ENCODE assay signal across 22 cellular contexts in genomic region chr3:132360717-132361116, GRCh38. TPM values are rescaled to one million over a fixed set of nuclear protein-coding genes. Genes with fewer than 3 reads are reported as not detected.
A peak's percentile ranks its signal among the peaks of the same experiment; 100 is the strongest.
DNase-seq lines count a peak whose midpoint lies in the region; ATAC-seq, FAIRE-seq and TF ChIP-seq lines count a peak whose summit lies in the region.
"Had no signal": no experiment of that assay in that cellular context is flagged by ENCODE, and none has a peak within 500 bp of the region (broad histone marks: within the 10 kb centered on the region; RNA-seq: fewer than 3 reads in every experiment).

No MANE protein-coding gene starts in this region.

- H4K20me1 ChIP-seq in HepG2 (ENCODE audit: insufficient read depth, low read length), result no peaks in the 10 kb centered on the region
- H4K20me1 ChIP-seq: BLaER1 had no signal

- FAIRE-seq in HepG2 (lab: Jason Lieb, UNC), result no peak
- no peak for FAIRE-seq in urothelium cell line (lab: Jason Lieb, UNC)
- FAIRE-seq: A204.1, G401.6, GM12878, H54 had no signal

- TF ChIP-seq POLR2A in HepG2 (IDR thresholded peaks at IDR 0.05; ENCODE audit: insufficient read depth in 1 of 2, low read depth in 2 of 2, low read length in 2 of 2) (no peak), right lobe of liver (IDR thresholded peaks at IDR 0.05) (no peak)

- H3K27me3 ChIP-seq in HepG2 (ENCODE audit: control insufficient read depth in 1 of 2, insufficient read depth in 2 of 2, low read length in 2 of 2), result no peaks in the 10 kb centered on the region; a peak in 1 of 5 replicates
- H3K27me3 ChIP-seq in right lobe of liver, result no peaks in the 10 kb centered on the region
- H3K27me3 ChIP-seq: BLaER1 had no signal

- H3K36me3 ChIP-seq in HepG2 (replicated peaks in 1 of 2; ENCODE audit: control insufficient read depth in 1 of 2, insufficient read depth in 2 of 2, low read length in 2 of 2) (no peaks in the 10 kb centered on the region), right lobe of liver (no peaks in the 10 kb centered on the region), urinary bladder (ENCODE audit: insufficient read depth) (no peaks in the 10 kb centered on the region)
- H3K36me3 ChIP-seq: BLaER1, HAP-1 had no signal

- TF ChIP-seq EP300 in HepG2 (IDR thresholded peaks at IDR 0.05; ENCODE audit: low read depth in 2 of 2, low read length in 2 of 2) (no peak), HepG2 (CRISPR knock-in tag; IDR thresholded peaks at IDR 0.05; ENCODE audit: borderline replicate concordance) (no peak)

- DNase-seq in HepG2 (ENCODE audit: low spot score) (no peak), right lobe of liver (no peak), left colon (no peak), mucosa of gallbladder (ENCODE audit: low spot score) (peak; percentile 23), urothelium cell line (ENCODE audit: low spot score) (no peak)
- DNase-seq: Caco-2; CD4-positive, CD25-positive, alpha-beta regulatory T cell; CD8-positive, alpha-beta T cell; DMS153; DND-41; GOT3 had no signal

- H3K9me3 ChIP-seq in HepG2 (ENCODE audit: low read length) (no peaks in the 10 kb centered on the region), right lobe of liver (no peaks in the 10 kb centered on the region)
- H3K9me3 ChIP-seq: BLaER1, Caco-2, HAP-1 had no signal

- H3K9ac ChIP-seq in HepG2 (ENCODE audit: insufficient read depth, low read depth, low read length), result no peak overlapping the region
- H3K9ac ChIP-seq: BLaER1 had no signal

- TF ChIP-seq RAD21 in HepG2 (CRISPR knock-in tag; IDR thresholded peaks at IDR 0.05), result no peak

- peak; percentile 35; the same call in 2 of the 3 replicates for ATAC-seq in HepG2
- ATAC-seq in right lobe of liver, result no peak
- peak; percentile 86 for ATAC-seq in left colon
- no peak for ATAC-seq in GM21515 (IDR thresholded peaks at IDR 0.05; ENCODE audit: unreplicated experiment)
- no peak for ATAC-seq in HG02981 (IDR thresholded peaks at IDR 0.05; ENCODE audit: unreplicated experiment)
- ATAC-seq: CD8-positive, alpha-beta T cell; GM12878 had no signal

- intact Hi-C loops in HepG2 (cut with micrococcal nuclease; ENCODE audit: unreplicated experiment) (no loop called here), right lobe of liver (cut with DNase I) (no loop called here), left colon (cut with DNase I, micrococcal nuclease) (no loop called here)

- BruUV-seq in HepG2 (replicated peaks; lab: Mats Ljungman, UMichigan), result no TSS peak

- no peaks in the 10 kb centered on the region for H3K79me2 ChIP-seq in HepG2 (ENCODE audit: insufficient read depth, low read length)

- 0% methylated on average over 1 of the region's 1 CpG for WGBS in HepG2 (ENCODE audit: low lambda C conversion rate)
- 58% methylated on average over 1 of the region's 1 CpG for WGBS in right lobe of liver (ENCODE audit: insufficient coverage, low coverage, low lambda C conversion rate, missing lambda C conversion rate)
- WGBS in urinary bladder, result 81% methylated on average over 1 of the region's 1 CpG

- POLR2A ChIA-PET in HepG2 (lab: Yijun Ruan, JAX), result no interaction called here

- no peak overlapping the region for H3K4me2 ChIP-seq in HepG2 (ENCODE audit: low read depth, low read length)

- H3K27ac ChIP-seq in HepG2 (ENCODE audit: extremely low read length, insufficient read depth, low read length), result no peak overlapping the region
- no peak overlapping the region for H3K27ac ChIP-seq in right lobe of liver
- peak overlapping the region; percentile 28 for H3K27ac ChIP-seq in urinary bladder (ENCODE audit: low read depth)
- H3K27ac ChIP-seq: 22Rv1, BLaER1, C4-2B had no signal

- H3K4me1 ChIP-seq in HepG2 (ENCODE audit: insufficient read depth, low read length) (no peaks in the 10 kb centered on the region), right lobe of liver (no peaks in the 10 kb centered on the region), urinary bladder (ENCODE audit: insufficient read depth) (no peaks in the 10 kb centered on the region)
- H3K4me1 ChIP-seq: HAP-1 had no signal

- H3K4me3 ChIP-seq in HepG2 (replicated peaks in 1 of 3; ENCODE audit: insufficient read depth in 1 of 3, low read depth in 2 of 3, low read length in 3 of 3) (no peak overlapping the region), right lobe of liver (no peak overlapping the region), urinary bladder (ENCODE audit: low read depth, low read length) (no peak overlapping the region)
- H3K4me3 ChIP-seq: BLaER1, GM12878, HAP-1 had no signal

- CTCF ChIA-PET in HepG2 (lab: Yijun Ruan, JAX; ENCODE audit: low intra/inter-chr PET ratio, low total read pairs), result no interaction called here

- no peak overlapping the region for H2AFZ ChIP-seq in HepG2 (ENCODE audit: low read length)

- in situ Hi-C loops in HepG2 (cut with HindIII; ENCODE audit: extremely low pct_ligation_motif_present, low pct_unique_long_range_greater_than_20kb), result no loop called here

- TF ChIP-seq CTCF in HepG2 (CRISPR knock-in tag; IDR thresholded peaks at IDR 0.05), result no peak
- TF ChIP-seq CTCF in right lobe of liver (IDR thresholded peaks at IDR 0.05), result no peak

TF ChIP-seq in HepG2, 621 proteins besides CTCF, POLR2A, EP300 and RAD21 (continues in another document):
- TF ChIP-seq MXD1 (CRISPR knock-in tag; IDR thresholded peaks at IDR 0.05) (no peak), CHD2 (IDR thresholded peaks at IDR 0.05; ENCODE audit: low read depth, low read length) (no peak)

RNA-seq across cellular contexts. Expression of gene ACP3, which starts 43.5 kb away (rescaled TPM):
- not detected in 2 replicates for total RNA-seq in HepG2 (2016; rRNA removed; fragmentation: Illumina TruSeq; extraction: Trizol)
- not detected in 2 replicates for total RNA-seq in HepG2 (2016; cell fraction: cytosol; rRNA removed; fragmentation: Illumina TruSeq; extraction: Trizol; ENCODE audit: low read depth)
- total RNA-seq in HepG2 (2016; cell fraction: insoluble cytoplasmic fraction; rRNA removed; fragmentation: Illumina TruSeq; extraction: Trizol), result not detected in 2 replicates
- total RNA-seq in HepG2 (2016; cell fraction: membrane; rRNA removed; fragmentation: Illumina TruSeq; extraction: Trizol), result not detected in 2 replicates
- not detected in 2 replicates for total RNA-seq in HepG2 (2016; cell fraction: nucleus; rRNA removed; fragmentation: Illumina TruSeq; extraction: Trizol)
- polyA plus RNA-seq in HepG2 (2011; rRNA removed), result not detected in 2 replicates
- polyA plus RNA-seq in HepG2 (2011; cell fraction: cytosol; rRNA removed), result not detected in 2 replicates
- not detected in 2 replicates for polyA plus RNA-seq in HepG2 (2011; cell fraction: nucleus; rRNA removed)
- not detected in 2 replicates for polyA plus RNA-seq in HepG2 (2012)
- polyA plus RNA-seq in HepG2 (2016; cell fraction: cytosol; fragmentation: Illumina TruSeq; extraction: Trizol; ENCODE audit: low read depth), result not detected in 2 replicates
- polyA plus RNA-seq in HepG2 (2016; cell fraction: insoluble cytoplasmic fraction; fragmentation: Illumina TruSeq; extraction: Trizol; ENCODE audit: low read depth), result not detected in 2 replicates
- not detected in 2 replicates for polyA plus RNA-seq in HepG2 (2016; cell fraction: membrane; fragmentation: Illumina TruSeq; extraction: Trizol; ENCODE audit: low read depth)
- polyA plus RNA-seq in HepG2 (2016; cell fraction: nucleus; fragmentation: Illumina TruSeq; extraction: Trizol; ENCODE audit: insufficient read depth, low read depth), result not detected in 2 replicates
- polyA minus RNA-seq in HepG2 (2011; rRNA and poly(A)+ RNA removed; ENCODE audit: low replicate concordance), result 9.4 TPM in 1 of 2 replicates, not detected in the other
- not detected in 2 replicates for polyA minus RNA-seq in HepG2 (2011; cell fraction: cytosol; rRNA and poly(A)+ RNA removed)
- not detected in 2 replicates for polyA minus RNA-seq in HepG2 (2011; cell fraction: nucleus; rRNA and poly(A)+ RNA removed)
- under 1 TPM in 5 of 6 experiments, not detected in 1; 0.12 to 0.49 (median 0.22) TPM for total RNA-seq in right lobe of liver
- total RNA-seq in left colon, result 10 to 100 TPM; 14.7 to 32.6 TPM
- 2.1 TPM for total RNA-seq in mucosa of gallbladder
- total RNA-seq in urinary bladder, result 3.2 TPM
- polyA plus RNA-seq in urinary bladder, result 0.91 TPM
- total RNA-seq: CD4-positive, CD25-positive, alpha-beta regulatory T cell; CD8-positive, alpha-beta T cell; GM12878 had no signal
- polyA plus RNA-seq: CD4-positive, CD25-positive, alpha-beta regulatory T cell had no signal

RNA-seq across cellular contexts. Expression of gene DNAJC13, which starts 56.6 kb away (rescaled TPM):
- 26.2 and 37.5 TPM in 2 replicates for total RNA-seq in HepG2 (2016; rRNA removed; fragmentation: Illumina TruSeq; extraction: Trizol)
- 3.7 and 4.5 TPM in 2 replicates for total RNA-seq in HepG2 (2016; cell fraction: cytosol; rRNA removed; fragmentation: Illumina TruSeq; extraction: Trizol; ENCODE audit: low read depth)
- 25.0 and 35.2 TPM in 2 replicates for total RNA-seq in HepG2 (2016; cell fraction: insoluble cytoplasmic fraction; rRNA removed; fragmentation: Illumina TruSeq; extraction: Trizol)
- 9.6 and 10.3 TPM in 2 replicates for total RNA-seq in HepG2 (2016; cell fraction: membrane; rRNA removed; fragmentation: Illumina TruSeq; extraction: Trizol)
- total RNA-seq in HepG2 (2016; cell fraction: nucleus; rRNA removed; fragmentation: Illumina TruSeq; extraction: Trizol), result 34.1 and 42.6 TPM in 2 replicates
- polyA plus RNA-seq in HepG2 (2011; rRNA removed), result 7.6 and 9.1 TPM in 2 replicates
- polyA plus RNA-seq in HepG2 (2011; cell fraction: cytosol; rRNA removed), result 4.1 and 5.3 TPM in 2 replicates
- 11.6 and 12.8 TPM in 2 replicates for polyA plus RNA-seq in HepG2 (2011; cell fraction: nucleus; rRNA removed)
- 6.9 and 9.3 TPM in 2 replicates for polyA plus RNA-seq in HepG2 (2012)
- 1.3 and 1.4 TPM in 2 replicates for polyA plus RNA-seq in HepG2 (2016; cell fraction: cytosol; fragmentation: Illumina TruSeq; extraction: Trizol; ENCODE audit: low read depth)
- polyA plus RNA-seq in HepG2 (2016; cell fraction: insoluble cytoplasmic fraction; fragmentation: Illumina TruSeq; extraction: Trizol; ENCODE audit: low read depth), result 25.2 and 28.2 TPM in 2 replicates
- polyA plus RNA-seq in HepG2 (2016; cell fraction: membrane; fragmentation: Illumina TruSeq; extraction: Trizol; ENCODE audit: low read depth), result 4.6 and 4.8 TPM in 2 replicates
- 18.3 and 22.7 TPM in 2 replicates for polyA plus RNA-seq in HepG2 (2016; cell fraction: nucleus; fragmentation: Illumina TruSeq; extraction: Trizol; ENCODE audit: insufficient read depth, low read depth)
- 10.6 and 24.2 TPM in 2 replicates for polyA minus RNA-seq in HepG2 (2011; rRNA and poly(A)+ RNA removed; ENCODE audit: low replicate concordance)
- polyA minus RNA-seq in HepG2 (2011; cell fraction: cytosol; rRNA and poly(A)+ RNA removed), result 15.5 and 18.0 TPM in 2 replicates
- 70.9 and 81.6 TPM in 2 replicates for polyA minus RNA-seq in HepG2 (2011; cell fraction: nucleus; rRNA and poly(A)+ RNA removed)
- total RNA-seq in right lobe of liver, result 10 to 100 TPM; 12.6 to 19.4 (median 18.3) TPM
- total RNA-seq in left colon, result 10 to 100 TPM; 47.9 to 49.4 TPM
- total RNA-seq in mucosa of gallbladder, result 35.7 TPM
- 111 TPM for total RNA-seq in urinary bladder
- 17.3 TPM for polyA plus RNA-seq in urinary bladder

Comparison
In these comparisons a context has a peak if more than half of its experiments do, and no peak if none do; other contexts are left out.
1. ATAC-seq: peak in HepG2 (single experiment) and left colon (single experiment); none in right lobe of liver (0 of 4), GM21515 (single experiment) and HG02981 (single experiment).